ENCODE assay signal across 13 cellular contexts in genomic region chr10:17001297-17001744, GRCh38.
DNase-seq lines count a peak whose midpoint lies in the region; ATAC-seq and TF ChIP-seq lines count a peak whose summit lies in the region.
"Had no signal": no experiment of that assay in that cellular context is flagged by ENCODE, and none has a peak within 500 bp of the region (broad histone marks: within the 10 kb centered on the region; RNA-seq: fewer than 3 reads in every experiment).

No MANE protein-coding gene starts in this region.

- in situ Hi-C loops in gastrocnemius medialis (cut with MboI; ENCODE audit: low sequenced_read_pairs in 4 of 4) = no loop called here

- H3K27me3 Mint-ChIP-seq in activated T-helper 17 cell treated with anti-CD3 and anti-CD28 coated beads, Interleukin-2, amount 50 U/mL, for 72 hours = peaks cover 6% of the 10 kb centered on the region

- no peak for TF ChIP-seq CTCF in gastrocnemius medialis (IDR thresholded peaks at IDR 0.05 in 4 of 5, conservative IDR thresholded peaks at IDR 0.05 in 1 of 5)

- no peaks in the 10 kb centered on the region for H3K36me3 ChIP-seq in gastrocnemius medialis

- H3K4me1 ChIP-seq in gastrocnemius medialis = peaks cover 0 to 3% of the 10 kb centered on the region in 2 donors

- peak overlapping the region; percentile 99 for H3K27ac Mint-ChIP-seq in activated T-helper 17 cell treated with anti-CD3 and anti-CD28 coated beads, Interleukin-2, amount 50 U/mL, for 72 hours

- intact Hi-C loops in gastrocnemius medialis (cut with DNase I; ENCODE audit: low total_unique reads) = loop anchor here (5.0 kb wide), 3 partner anchors 36 to 226 kb away; partner anchors contain the start of gene VIM

- TF ChIP-seq POLR2A in gastrocnemius medialis (IDR thresholded peaks at IDR 0.05) = no peak

- ATAC-seq in activated T-helper 17 cell treated with anti-CD3 and anti-CD28 coated beads, Interleukin-2, amount 50 U/mL, for 72 hours (replicated peaks) = no peak
- peak in 1 of 2 donors; percentile 38 for ATAC-seq in gastrocnemius medialis
- ATAC-seq: left lobe of liver had no signal

- DNase-seq in ELR (ENCODE audit: low read depth) = peak; percentile 62
- DNase-seq in fibroblast of peridontal ligament (ENCODE audit: extremely low read depth) = peak; percentile 64
- DNase-seq in gastrocnemius medialis = peak in 1 of 2 donors; percentile 55
- no peak for DNase-seq in HuH-7 (ENCODE audit: low spot score)
- no peak for DNase-seq in DMS79 (lab: John Stamatoyannopoulos, UW)
- DNase-seq in NCI-H1436 (lab: John Stamatoyannopoulos, UW) = no peak
- no peak for DNase-seq in central memory CD4-positive, alpha-beta T cell
- DNase-seq: activated CD8-positive, alpha-beta memory T cell treated with anti-CD3 and anti-CD28 coated beads, Interleukin-2, amount 10 ng/mL, durations not matched to agents 7 days and 5 days; NCI-H1105; NCI-H748 treated with DMSO at 0.1 percent for 48 hours; SW 1271 had no signal

- no peaks in the 10 kb centered on the region for H3K27me3 ChIP-seq in gastrocnemius medialis

- peaks cover 8% of the 10 kb centered on the region for H3K36me3 Mint-ChIP-seq in activated T-helper 17 cell treated with anti-CD3 and anti-CD28 coated beads, Interleukin-2, amount 50 U/mL, for 72 hours (ENCODE audit: low read depth)

- no peaks in the 10 kb centered on the region for H3K9me3 ChIP-seq in gastrocnemius medialis

- H3K9me3 Mint-ChIP-seq in activated T-helper 17 cell treated with anti-CD3 and anti-CD28 coated beads, Interleukin-2, amount 50 U/mL, for 72 hours = peaks cover 4% of the 10 kb centered on the region

- H3K27ac ChIP-seq in gastrocnemius medialis = peak overlapping the region; percentile 43 to 60 (median 54)

- peak overlapping the region; percentile 71 for H3K4me3 Mint-ChIP-seq in activated T-helper 17 cell treated with anti-CD3 and anti-CD28 coated beads, Interleukin-2, amount 50 U/mL, for 72 hours
- H3K4me3 Mint-ChIP-seq: activated CD8-positive, alpha-beta memory T cell treated with anti-CD3 and anti-CD28 coated beads, Interleukin-2, amount 10 ng/mL, durations not matched to agents 7 days and 5 days had no signal

- H3K4me3 ChIP-seq in gastrocnemius medialis = no peak overlapping the region

- peaks cover 23% of the 10 kb centered on the region for H3K4me1 Mint-ChIP-seq in activated T-helper 17 cell treated with anti-CD3 and anti-CD28 coated beads, Interleukin-2, amount 50 U/mL, for 72 hours

Comparison
In these comparisons a context has a peak if more than half of its experiments do, and no peak if none do; other contexts are left out.
1. DNase-seq: peak in ELR (single experiment) and fibroblast of peridontal ligament (single experiment); none in HuH-7 (single experiment), DMS79 (single experiment), NCI-H1436 (single experiment) and central memory CD4-positive, alpha-beta T cell (single experiment).